In genomic region chr12:80509781-80510556, GRCh38 we compare ENCODE assay signal across 15 cellular contexts.
A peak's percentile ranks its signal among the peaks of the same experiment; 100 is the strongest.
DNase-seq lines count a peak whose midpoint lies in the region; ATAC-seq, FAIRE-seq and TF ChIP-seq lines count a peak whose summit lies in the region.
"Had no signal": no experiment of that assay in that cellular context is flagged by ENCODE, and none has a peak within 500 bp of the region (broad histone marks: within the 10 kb centered on the region; RNA-seq: fewer than 3 reads in every experiment).

No MANE protein-coding gene starts in this region.

- H3K9me3 Mint-ChIP-seq in astrocyte (ENCODE audit: unreplicated experiment), result no peaks in the 10 kb centered on the region
- H3K9me3 Mint-ChIP-seq in activated CD4-positive, alpha-beta memory T cell treated with anti-CD3 and anti-CD28 coated beads, Interleukin-2, amount 10 ng/mL, durations not matched to agents 7 days and 5 days, result peaks cover 5% of the 10 kb centered on the region
- H3K9me3 Mint-ChIP-seq: activated naive CD8-positive, alpha-beta T cell treated with anti-CD3 and anti-CD28 coated beads, Interleukin-2, amount 10 ng/mL, durations not matched to agents 7 days and 5 days; nephron progenitor cell had no signal

- POLR2A ChIA-PET in activated CD4-positive, alpha-beta memory T cell treated with anti-CD3 and anti-CD28 coated beads, Interleukin-2, amount 10 ng/mL, durations not matched to agents 7 days and 5 days (lab: Charles Lee), result no interaction called here

- H3K36me3 ChIP-seq in astrocyte (ENCODE audit: insufficient read depth, low read length), result no peaks in the 10 kb centered on the region
- H3K36me3 ChIP-seq: suprapubic skin had no signal

- no peaks in the 10 kb centered on the region for H3K9me3 ChIP-seq in astrocyte (ENCODE audit: insufficient read depth, low read depth, low read length)
- H3K9me3 ChIP-seq: suprapubic skin had no signal

- no peaks in the 10 kb centered on the region for H3K79me2 ChIP-seq in astrocyte (ENCODE audit: insufficient read depth, low read length)

- CTCF ChIA-PET in activated CD4-positive, alpha-beta memory T cell treated with anti-CD3 and anti-CD28 coated beads, Interleukin-2, amount 10 ng/mL, durations not matched to agents 7 days and 5 days (lab: Charles Lee), result no interaction called here

- H3K4me3 Mint-ChIP-seq in astrocyte (ENCODE audit: unreplicated experiment), result no peak overlapping the region
- H3K4me3 Mint-ChIP-seq in activated CD4-positive, alpha-beta memory T cell treated with anti-CD3 and anti-CD28 coated beads, Interleukin-2, amount 10 ng/mL, durations not matched to agents 7 days and 5 days, result no peak overlapping the region
- H3K4me3 Mint-ChIP-seq: activated naive CD8-positive, alpha-beta T cell treated with anti-CD3 and anti-CD28 coated beads, Interleukin-2, amount 10 ng/mL, durations not matched to agents 7 days and 5 days; CD8-positive, alpha-beta T cell; nephron progenitor cell had no signal

- no peaks in the 10 kb centered on the region for H3K27me3 Mint-ChIP-seq in astrocyte (ENCODE audit: low read depth, unreplicated experiment)
- H3K27me3 Mint-ChIP-seq in activated CD4-positive, alpha-beta memory T cell treated with anti-CD3 and anti-CD28 coated beads, Interleukin-2, amount 10 ng/mL, durations not matched to agents 7 days and 5 days, result no peaks in the 10 kb centered on the region

- no peaks in the 10 kb centered on the region for H4K20me1 ChIP-seq in astrocyte (ENCODE audit: insufficient read depth, low read length)

- TF ChIP-seq CTCF in AG09309 (IDR thresholded peaks at IDR 0.05; ENCODE audit: control insufficient read depth, insufficient read depth, low read depth, low read length, missing control alignments), result no peak
- no peak for TF ChIP-seq CTCF in astrocyte (IDR thresholded peaks at IDR 0.05; ENCODE audit: insufficient read depth, low read depth, low read length)

- H3K4me3 ChIP-seq in AG09309 (ENCODE audit: control insufficient read depth, low read depth, low read length) (no peak overlapping the region), astrocyte (ENCODE audit: insufficient read depth, low read depth, low read length) (no peak overlapping the region)
- H3K4me3 ChIP-seq: skin epidermis, suprapubic skin had no signal

- no peak for ATAC-seq in GM21717 (IDR thresholded peaks at IDR 0.05; ENCODE audit: unreplicated experiment)
- ATAC-seq: CD8-positive, alpha-beta T cell had no signal

- H3K4me1 ChIP-seq in astrocyte (ENCODE audit: insufficient read depth, low read length), result no peaks in the 10 kb centered on the region
- H3K4me1 ChIP-seq: suprapubic skin had no signal

- no peak overlapping the region for H2AFZ ChIP-seq in astrocyte (ENCODE audit: low read depth, low read length)

- peaks cover 2% of the 10 kb centered on the region for H3K36me3 Mint-ChIP-seq in astrocyte (ENCODE audit: low read depth, unreplicated experiment)
- no peaks in the 10 kb centered on the region for H3K36me3 Mint-ChIP-seq in activated CD4-positive, alpha-beta memory T cell treated with anti-CD3 and anti-CD28 coated beads, Interleukin-2, amount 10 ng/mL, durations not matched to agents 7 days and 5 days (ENCODE audit: low read depth)
- H3K36me3 Mint-ChIP-seq: activated naive CD8-positive, alpha-beta T cell treated with anti-CD3 and anti-CD28 coated beads, Interleukin-2, amount 10 ng/mL, durations not matched to agents 7 days and 5 days; CD8-positive, alpha-beta T cell had no signal

- no peak overlapping the region for H3K27ac Mint-ChIP-seq in astrocyte (ENCODE audit: unreplicated experiment)
- H3K27ac Mint-ChIP-seq in activated CD4-positive, alpha-beta memory T cell treated with anti-CD3 and anti-CD28 coated beads, Interleukin-2, amount 10 ng/mL, durations not matched to agents 7 days and 5 days, result no peak overlapping the region
- H3K27ac Mint-ChIP-seq: activated naive CD8-positive, alpha-beta T cell treated with anti-CD3 and anti-CD28 coated beads, Interleukin-2, amount 10 ng/mL, durations not matched to agents 7 days and 5 days; CD8-positive, alpha-beta T cell; nephron progenitor cell had no signal

- FAIRE-seq in astrocyte (lab: Jason Lieb, UNC), result peak; percentile 60

- DNase-seq in AG09309 (ENCODE audit: low read depth), result peak; percentile 83
- DNase-seq in HS-5 (ENCODE audit: low read depth), result peak; percentile 82
- DNase-seq in astrocyte (ENCODE audit: low read depth), result peak; percentile 69
- peak; percentile 84 for DNase-seq in iris pigment epithelial cell (ENCODE audit: low read depth)
- DNase-seq in D341Med (ENCODE audit: low spot score), result no peak
- DNase-seq in NCI-H510A (lab: John Stamatoyannopoulos, UW), result no peak
- DNase-seq in activated CD4-positive, alpha-beta memory T cell treated with anti-CD3 and anti-CD28 coated beads, Interleukin-2, amount 10 ng/mL, durations not matched to agents 7 days and 5 days, result no peak
- DNase-seq: activated naive CD8-positive, alpha-beta T cell treated with anti-CD3 and anti-CD28 coated beads, Interleukin-2, amount 10 ng/mL, durations not matched to agents 7 days and 5 days; CD8-positive, alpha-beta T cell; dermis blood vessel endothelial cell; NCI-H446 treated with DMSO at 0.1 percent for 48 hours; nephron progenitor cell had no signal

- H3K4me2 ChIP-seq in astrocyte (ENCODE audit: low read length), result no peak overlapping the region

- no peaks in the 10 kb centered on the region for H3K27me3 ChIP-seq in astrocyte (ENCODE audit: insufficient read depth, low read length)
- H3K27me3 ChIP-seq: suprapubic skin had no signal

- H3K9ac ChIP-seq in astrocyte (ENCODE audit: low read length), result peak overlapping the region; percentile 0

- H3K4me1 Mint-ChIP-seq in astrocyte (ENCODE audit: low read depth, unreplicated experiment), result peaks cover 9% of the 10 kb centered on the region
- H3K4me1 Mint-ChIP-seq in activated CD4-positive, alpha-beta memory T cell treated with anti-CD3 and anti-CD28 coated beads, Interleukin-2, amount 10 ng/mL, durations not matched to agents 7 days and 5 days, result no peaks in the 10 kb centered on the region
- H3K4me1 Mint-ChIP-seq: activated naive CD8-positive, alpha-beta T cell treated with anti-CD3 and anti-CD28 coated beads, Interleukin-2, amount 10 ng/mL, durations not matched to agents 7 days and 5 days; nephron progenitor cell had no signal

- peak overlapping the region; percentile 68 for H3K27ac ChIP-seq in astrocyte (ENCODE audit: low read depth, low read length)
- H3K27ac ChIP-seq: suprapubic skin had no signal

Comparison
In these comparisons a context has a peak if more than half of its experiments do, and no peak if none do; other contexts are left out.
1. DNase-seq: peak in AG09309 (single experiment), HS-5 (single experiment), astrocyte (single experiment) and iris pigment epithelial cell (single experiment); none in D341Med (single experiment), NCI-H510A (single experiment) and activated CD4-positive, alpha-beta memory T cell treated with anti-CD3 and anti-CD28 coated beads, Interleukin-2, amount 10 ng/mL, durations not matched to agents 7 days and 5 days (single experiment).